ENCODE assay signal across 12 cellular contexts in genomic region chr2:9558948-9559381, GRCh38. TPM values are rescaled to one million over a fixed set of nuclear protein-coding genes. Genes with fewer than 3 reads are reported as not detected.
DNase-seq lines count a peak whose midpoint lies in the region; ATAC-seq and TF ChIP-seq lines count a peak whose summit lies in the region.
"Had no signal": no experiment of that assay in that cellular context is flagged by ENCODE, and none has a peak within 500 bp of the region (broad histone marks: within the 10 kb centered on the region; RNA-seq: fewer than 3 reads in every experiment).

No MANE protein-coding gene starts in this region.

- H3K79me2 ChIP-seq in H9 (ENCODE audit: insufficient read depth, low read length), result no peaks in the 10 kb centered on the region
- peaks cover 7% of the 10 kb centered on the region for H3K79me2 ChIP-seq in mesendoderm (ENCODE audit: control insufficient read depth, insufficient read depth, low read length)

- no peak overlapping the region for H2AFZ ChIP-seq in H9 (ENCODE audit: low read length)

- H3K27ac Mint-ChIP-seq in H9 (no peak overlapping the region), brain (peak overlapping the region; percentile 80 to 97 (median 91))

- H3T11ph ChIP-seq in H9 (ENCODE audit: low read length), result no peak overlapping the region

- no peaks in the 10 kb centered on the region for H3K36me3 ChIP-seq in mesendoderm (ENCODE audit: control insufficient read depth, insufficient read depth, low read length)

- no peak overlapping the region for H2BK120ac ChIP-seq in H9 (ENCODE audit: low read depth, low read length, poor library complexity, severe bottlenecking)
- H2BK120ac ChIP-seq in mesendoderm (ENCODE audit: low read depth, low read length), result no peak overlapping the region

- H4K91ac ChIP-seq in H9 (ENCODE audit: insufficient read length, low read depth, low read length), result no peak overlapping the region

- no peak for TF ChIP-seq CTCF in AG04449 (IDR thresholded peaks at IDR 0.05; ENCODE audit: insufficient read depth, low read length, missing control alignments)
- no peak for TF ChIP-seq CTCF in H9 (conservative IDR thresholded peaks at IDR 0.05)
- no peak for TF ChIP-seq CTCF in brain (conservative IDR thresholded peaks at IDR 0.05)

- H3K4me3 ChIP-seq in AG04449 (ENCODE audit: low read depth, low read length), result no peak overlapping the region
- H3K4me3 ChIP-seq in mesendoderm (ENCODE audit: low read length), result no peak overlapping the region

- H3K4ac ChIP-seq in H9 (ENCODE audit: low read depth, low read length) (no peak overlapping the region), mesendoderm (ENCODE audit: low read depth, low read length) (no peak overlapping the region)

- H3K27me3 Mint-ChIP-seq in H9 (ENCODE audit: low read depth), result no peaks in the 10 kb centered on the region
- H3K27me3 Mint-ChIP-seq in brain, result peaks cover 14% of the 10 kb centered on the region

- H4K20me1 ChIP-seq in H9 (ENCODE audit: control insufficient read depth, insufficient read depth, insufficient read length), result no peaks in the 10 kb centered on the region

- H3K27me3 ChIP-seq in H9 (ENCODE audit: insufficient read depth, low read length) (no peaks in the 10 kb centered on the region), mesendoderm (ENCODE audit: insufficient read depth, low read length, poor library complexity) (no peaks in the 10 kb centered on the region)

- no peak for ATAC-seq in GM19328 (IDR thresholded peaks at IDR 0.05; ENCODE audit: unreplicated experiment)
- ATAC-seq in HG02884 (IDR thresholded peaks at IDR 0.05; ENCODE audit: unreplicated experiment), result no peak
- ATAC-seq: left ventricle myocardium superior had no signal

- peaks cover 15 to 22% of the 10 kb centered on the region in 2 experiments for H3K4me1 Mint-ChIP-seq in H9
- peaks cover 52% of the 10 kb centered on the region for H3K4me1 Mint-ChIP-seq in brain

- H3K9me3 Mint-ChIP-seq in H9 (no peaks in the 10 kb centered on the region), brain (no peaks in the 10 kb centered on the region)

- H3K18ac ChIP-seq in H9 (ENCODE audit: insufficient read length, low read depth, low read length) (no peak overlapping the region), mesendoderm (ENCODE audit: low read length) (no peak overlapping the region)

- H3K23me2 ChIP-seq in H9 (ENCODE audit: insufficient read length, low read depth, low read length, poor library complexity, severe bottlenecking), result peaks cover 6% of the 10 kb centered on the region

- H4K8ac ChIP-seq in H9 (replicated peaks; ENCODE audit: insufficient read length, low read depth, low read length) (no peak overlapping the region), mesendoderm (ENCODE audit: low read depth, low read length) (no peak overlapping the region)

- H3K36me3 Mint-ChIP-seq in H9 (ENCODE audit: insufficient read depth in 1 of 3, low read depth in 3 of 3) (peaks cover 5 to 12% (median 6%) of the 10 kb centered on the region in 3 experiments; a peak in 5 of 7 replicates), brain (peaks cover 20% of the 10 kb centered on the region)

- CTCF ChIA-PET in AG04449 (lab: Yijun Ruan, JAX), result interaction anchor here (0.6 to 2.2 kb wide), 6 partner anchors 9 to 241 kb away, joined by 3 to 8 read pairs (median 5); no protein-coding TSS in a partner anchor

- POLR2A ChIA-PET in AG04449 (lab: Yijun Ruan, JAX), result interaction anchor here (1.6 kb wide), 1 partner anchor 72 kb away, joined by 4 read pairs; the partner anchor contains the start of gene YWHAQ

- H3K56ac ChIP-seq in H9 (ENCODE audit: insufficient read length, low read depth, low read length), result peak overlapping the region; percentile 82
- no peak overlapping the region for H3K56ac ChIP-seq in mesendoderm (ENCODE audit: low read length)

- DNase-seq in AG04449 (ENCODE audit: low read depth, low spot score), result peak; percentile 91
- DNase-seq in H9, result no peak
- peak; percentile 93 for DNase-seq in mesendoderm
- no peak for DNase-seq in NCI-H2029 (lab: John Stamatoyannopoulos, UW)
- no peak for DNase-seq in HUDEP-2 (lab: John Stamatoyannopoulos, UW; ENCODE audit: unreplicated experiment in 76 of 76)
- DNase-seq: central memory CD4-positive, alpha-beta T cell; DMS 273 treated with DMSO at 0.1 percent for 48 hours; left ventricle myocardium superior; NCI-H2107 had no signal

- H3K9ac ChIP-seq in H9 (ENCODE audit: extremely low read depth, insufficient read length, low read length) (no peak overlapping the region), mesendoderm (ENCODE audit: low read length) (no peak overlapping the region)

- H3K4me3 Mint-ChIP-seq in H9 (no peak overlapping the region), brain (peak overlapping the region; percentile 58 to 86 (median 71))

- H3K79me1 ChIP-seq in H9 (ENCODE audit: insufficient read depth, low read depth, low read length, poor library complexity, severe bottlenecking), result no peaks in the 10 kb centered on the region
- no peaks in the 10 kb centered on the region for H3K79me1 ChIP-seq in mesendoderm (ENCODE audit: low read length)

- H3K14ac ChIP-seq in H9 (ENCODE audit: insufficient read depth, low read length), result no peak overlapping the region

- H3K27ac ChIP-seq in H9 (ENCODE audit: insufficient read length, low read depth, low read length) (no peak overlapping the region), mesendoderm (ENCODE audit: low read depth, low read length) (no peak overlapping the region)

- H3K4me2 ChIP-seq in H9 (ENCODE audit: insufficient read depth, insufficient read length, low read length) (no peak overlapping the region), mesendoderm (ENCODE audit: low read length) (no peak overlapping the region)

- no peaks in the 10 kb centered on the region for H3K4me1 ChIP-seq in H9 (ENCODE audit: insufficient read depth, low read length)
- H3K4me1 ChIP-seq in mesendoderm (ENCODE audit: control insufficient read depth, low read depth, low read length), result no peaks in the 10 kb centered on the region

- H4K5ac ChIP-seq in H9 (ENCODE audit: insufficient read length, low read depth, low read length), result no peak overlapping the region
- no peak overlapping the region for H4K5ac ChIP-seq in mesendoderm (ENCODE audit: low read length)

- H3K23ac ChIP-seq in H9 (ENCODE audit: insufficient read length, low read depth, low read length), result no peak overlapping the region
- H3K23ac ChIP-seq in mesendoderm (ENCODE audit: low read length), result no peak overlapping the region

- no CpG with 5 or more reads among the region's 1 CpG for WGBS in H9 (ENCODE audit: extremely low coverage, insufficient read length, low lambda C conversion rate)
- no CpG with 5 or more reads among the region's 1 CpG for WGBS in mesendoderm (ENCODE audit: extremely low coverage, insufficient coverage, low lambda C conversion rate)

- H2BK15ac ChIP-seq in H9 (ENCODE audit: low read depth, low read length), result no peak overlapping the region
- no peak overlapping the region for H2BK15ac ChIP-seq in mesendoderm (replicated peaks; ENCODE audit: low read depth)

- no peak overlapping the region for H2AK5ac ChIP-seq in H9 (ENCODE audit: insufficient read length, low read length)
- H2AK5ac ChIP-seq in mesendoderm (ENCODE audit: low read length), result no peak overlapping the region

- no peaks in the 10 kb centered on the region for H3K9me3 ChIP-seq in H9 (ENCODE audit: control insufficient read depth, low read depth, low read length)

- no peak overlapping the region for H2BK5ac ChIP-seq in H9 (ENCODE audit: insufficient read length, low read length)
- H2BK5ac ChIP-seq in mesendoderm (ENCODE audit: low read length), result no peak overlapping the region

- no peak overlapping the region for H2BK12ac ChIP-seq in H9 (ENCODE audit: insufficient read length, low read depth, low read length)

- H2BK20ac ChIP-seq in H9 (ENCODE audit: low read depth, low read length, poor library complexity, severe bottlenecking), result no peak overlapping the region

RNA-seq across cellular contexts. Expression of gene ADAM17, which starts 3.3 kb away (rescaled TPM):
- 23.7 and 26.3 TPM in 2 replicates for total RNA-seq in H9 (2021)
- 7.2 TPM for polyA plus RNA-seq in brain (ENCODE audit: insufficient read depth, low read depth, low replicate concordance)
- 16.0 TPM for polyA plus RNA-seq in mesendoderm (2013, experiment 1 of 2)
- polyA plus RNA-seq in mesendoderm (2013, experiment 2 of 2), result 16.0 TPM

Comparison
In these comparisons a context has a peak if more than half of its experiments do, and no peak if none do; other contexts are left out.
1. DNase-seq: peak in AG04449 (single experiment) and mesendoderm (single experiment); none in H9 (single experiment), NCI-H2029 (single experiment) and HUDEP-2 (0 of 76).
2. H3K27ac Mint-ChIP-seq: peak in brain (5 of 5); none in H9 (0 of 3).
3. H3K4me3 Mint-ChIP-seq: peak in brain (5 of 5); none in H9 (0 of 2).